In the genomic region with DNA sequence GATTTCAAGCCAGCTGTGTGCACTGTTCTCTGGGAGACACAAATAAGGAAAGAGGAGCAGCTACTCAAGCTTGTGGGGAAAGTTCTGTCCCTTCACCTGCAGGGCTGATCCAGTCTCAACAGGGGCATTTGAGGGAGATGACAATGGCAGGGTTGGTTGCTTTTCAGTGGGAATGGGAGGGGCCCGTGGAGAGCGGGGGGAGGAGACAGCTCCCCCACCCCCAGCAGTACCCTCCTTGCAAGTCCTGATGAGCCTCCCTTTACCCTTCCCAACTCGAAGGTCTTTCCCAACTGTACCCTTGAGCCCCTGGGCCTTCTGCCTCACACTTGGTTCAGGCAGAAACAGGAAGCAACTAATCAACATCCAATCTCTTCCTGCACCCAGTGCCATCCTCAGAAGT, we compare ENCODE assay signal across 13 cellular contexts.
DNase-seq lines count a peak whose midpoint lies in the region; ATAC-seq and TF ChIP-seq lines count a peak whose summit lies in the region.
"Had no signal": no experiment of that assay in that cellular context is flagged by ENCODE, and none has a peak within 500 bp of the region (broad histone marks: within the 10 kb centered on the region; RNA-seq: fewer than 3 reads in every experiment).

No MANE protein-coding gene starts in this region.

- no peak overlapping the region for H2BK5ac ChIP-seq in neuronal stem cell (ENCODE audit: low read length)

- H3K36me3 ChIP-seq in DND-41 (ENCODE audit: insufficient read depth, low read length) = no peaks in the 10 kb centered on the region
- H3K36me3 ChIP-seq in H7 (replicated peaks; ENCODE audit: control insufficient read depth, insufficient read depth, low read length) = no peaks in the 10 kb centered on the region
- H3K36me3 ChIP-seq in neuronal stem cell (replicated peaks in 1 of 2; ENCODE audit: control insufficient read depth in 2 of 2, insufficient read depth in 2 of 2, low read length in 2 of 2) = no peaks in the 10 kb centered on the region
- H3K36me3 ChIP-seq: BLaER1 treated with 17β-estradiol and CSF1 and Interleukin-3, amounts not matched to agents 10 nM and 100 nM had no signal

- H3K4me3 Mint-ChIP-seq in T-helper 17 cell = no peak overlapping the region
- H3K4me3 Mint-ChIP-seq: B cell; CD8-positive, alpha-beta T cell had no signal

- H3K23ac ChIP-seq in neuronal stem cell (ENCODE audit: low read depth, low read length, poor library complexity) = no peak overlapping the region

- no peaks in the 10 kb centered on the region for H4K20me1 ChIP-seq in DND-41 (ENCODE audit: insufficient read depth, low read length)
- H4K20me1 ChIP-seq: BLaER1 treated with 17β-estradiol and CSF1 and Interleukin-3, amounts not matched to agents 10 nM and 100 nM had no signal

- no peaks in the 10 kb centered on the region for H3K79me2 ChIP-seq in DND-41 (ENCODE audit: insufficient read depth, low read length)

- DNase-seq in DND-41 (no peak), H7 (peak; percentile 64), coronary artery (ENCODE audit: low spot score) (peak; percentile 35), neuronal stem cell (ENCODE audit: low spot score) (no peak), T-helper 17 cell (no peak), SKM-1 (lab: John Stamatoyannopoulos, UW; ENCODE audit: unreplicated experiment) (no peak), SHP77 (lab: John Stamatoyannopoulos, UW) (no peak)
- DNase-seq: CD8-positive, alpha-beta T cell; DMS 273 treated with DMSO at 0.1 percent for 48 hours; DMS53; HCEC 1CT had no signal

- H3K27ac Mint-ChIP-seq in T-helper 17 cell = no peak overlapping the region
- H3K27ac Mint-ChIP-seq: B cell; CD8-positive, alpha-beta T cell had no signal

- H3K27ac ChIP-seq in DND-41 (ENCODE audit: low read length) (peak overlapping the region; percentile 20; the same call in 1 of the 2 replicates), coronary artery (no peak overlapping the region), neuronal stem cell (replicated peaks; ENCODE audit: low read length) (no peak overlapping the region)
- H3K27ac ChIP-seq: BLaER1 treated with 17β-estradiol and CSF1 and Interleukin-3, amounts not matched to agents 10 nM and 100 nM had no signal

- no peaks in the 10 kb centered on the region for H3K4me1 Mint-ChIP-seq in T-helper 17 cell
- H3K4me1 Mint-ChIP-seq: B cell had no signal

- no peak overlapping the region for H3K4ac ChIP-seq in neuronal stem cell (ENCODE audit: low read length)

- H3K27me3 Mint-ChIP-seq in T-helper 17 cell = peaks cover 50% of the 10 kb centered on the region

- H3K27me3 ChIP-seq in DND-41 (ENCODE audit: insufficient read depth, low read length, poor library complexity) = no peaks in the 10 kb centered on the region
- H3K27me3 ChIP-seq in H7 (ENCODE audit: control insufficient read depth, insufficient read depth, low read length) = no peaks in the 10 kb centered on the region
- H3K27me3 ChIP-seq in neuronal stem cell (ENCODE audit: control insufficient read depth in 3 of 3, insufficient read depth in 3 of 3, low read depth in 1 of 3, low read length in 3 of 3) = no peaks in the 10 kb centered on the region
- H3K27me3 ChIP-seq: BLaER1 treated with 17β-estradiol and CSF1 and Interleukin-3, amounts not matched to agents 10 nM and 100 nM had no signal

- H2BK15ac ChIP-seq in neuronal stem cell (ENCODE audit: low read length) = no peak overlapping the region

- no peak overlapping the region for H2BK120ac ChIP-seq in neuronal stem cell (ENCODE audit: low read depth, low read length)

- no peak overlapping the region for H2AK5ac ChIP-seq in neuronal stem cell (ENCODE audit: low read depth, low read length)

- H3K9ac ChIP-seq in DND-41 (ENCODE audit: low read depth, low read length) (no peak overlapping the region), neuronal stem cell (ENCODE audit: low read depth, low read length, poor library complexity) (no peak overlapping the region)
- H3K9ac ChIP-seq: BLaER1 treated with 17β-estradiol and CSF1 and Interleukin-3, amounts not matched to agents 10 nM and 100 nM had no signal

- WGBS in neuronal stem cell (ENCODE audit: extremely low coverage in 2 of 2, insufficient read length in 2 of 2, insufficient replicate concordance in 1 of 2), 2 donors = no CpG with 5 or more reads among the region's 3 CpGs

- H3K9me3 ChIP-seq in DND-41 (ENCODE audit: insufficient read depth, low read length, severe bottlenecking) = peaks cover 6% of the 10 kb centered on the region
- peaks cover 0 to 12% of the 10 kb centered on the region in 2 donors for H3K9me3 ChIP-seq in neuronal stem cell (replicated peaks in 1 of 2; ENCODE audit: control insufficient read depth in 2 of 2, insufficient read depth in 1 of 2, low read depth in 1 of 2, low read length in 2 of 2)
- no peaks in the 10 kb centered on the region for H3K9me3 ChIP-seq in T-helper 17 cell (ENCODE audit: control insufficient read depth, low read length, poor library complexity, severe bottlenecking)

- H3K4me3 ChIP-seq in DND-41 (ENCODE audit: low read depth in 1 of 2, low read length in 2 of 2) (no peak overlapping the region), H7 (ENCODE audit: insufficient read depth, low read depth, low read length) (no peak overlapping the region), coronary artery (no peak overlapping the region), neuronal stem cell (ENCODE audit: low read length in 2 of 2) (no peak overlapping the region)
- H3K4me3 ChIP-seq: BLaER1 treated with 17β-estradiol and CSF1 and Interleukin-3, amounts not matched to agents 10 nM and 100 nM had no signal

- no peak for ATAC-seq in DND-41 (ENCODE audit: insufficient read depth, low read depth)
- ATAC-seq in T-helper 17 cell = no peak
- ATAC-seq: CD8-positive, alpha-beta T cell had no signal

- H4K8ac ChIP-seq in neuronal stem cell (ENCODE audit: low read depth, low read length) = no peak overlapping the region

- no peak overlapping the region for H2BK12ac ChIP-seq in neuronal stem cell (ENCODE audit: low read length)

- TF ChIP-seq CTCF in DND-41 (IDR thresholded peaks at IDR 0.05; ENCODE audit: borderline replicate concordance, extremely low read depth, low read length, poor library complexity, severe bottlenecking) (no peak), coronary artery (IDR thresholded peaks at IDR 0.05) (no peak)

- no peaks in the 10 kb centered on the region for H3K79me1 ChIP-seq in neuronal stem cell (ENCODE audit: low read depth, low read length)

- H3K4me2 ChIP-seq in DND-41 (ENCODE audit: insufficient read depth, low read length) (no peak overlapping the region), neuronal stem cell (ENCODE audit: insufficient read depth, low read length, poor library complexity, severe bottlenecking) (no peak overlapping the region)
- H3K4me2 ChIP-seq: BLaER1 treated with 17β-estradiol and CSF1 and Interleukin-3, amounts not matched to agents 10 nM and 100 nM had no signal

- H2AFZ ChIP-seq in DND-41 (ENCODE audit: low read depth, low read length) = no peak overlapping the region
- H2AFZ ChIP-seq in neuronal stem cell (ENCODE audit: low read length) = no peak overlapping the region

- peak overlapping the region; percentile 72 for H3K18ac ChIP-seq in neuronal stem cell (ENCODE audit: low read length)

- H3K14ac ChIP-seq in neuronal stem cell (ENCODE audit: low read length) = no peak overlapping the region

- no peaks in the 10 kb centered on the region for H3K36me3 Mint-ChIP-seq in T-helper 17 cell (ENCODE audit: low read depth)
- H3K36me3 Mint-ChIP-seq: CD8-positive, alpha-beta T cell had no signal

- H4K91ac ChIP-seq in neuronal stem cell (ENCODE audit: low read depth, low read length, poor library complexity) = no peak overlapping the region

- H3K4me1 ChIP-seq in DND-41 (ENCODE audit: insufficient read depth, low read length) (peaks cover 11% of the 10 kb centered on the region), neuronal stem cell (ENCODE audit: control insufficient read depth in 2 of 2, insufficient read depth in 1 of 2, low read depth in 1 of 2, low read length in 2 of 2) (peaks cover 0 to 17% of the 10 kb centered on the region in 2 donors)

Comparison
In these comparisons a context has a peak if more than half of its experiments do, and no peak if none do; other contexts are left out.
1. DNase-seq: peak in H7 (single experiment) and coronary artery (single experiment); none in DND-41 (single experiment), neuronal stem cell (single experiment), T-helper 17 cell (0 of 3), SKM-1 (single experiment) and SHP77 (0 of 2).